Comparison of ENCODE assay signal across 18 cellular contexts in the genomic region with DNA sequence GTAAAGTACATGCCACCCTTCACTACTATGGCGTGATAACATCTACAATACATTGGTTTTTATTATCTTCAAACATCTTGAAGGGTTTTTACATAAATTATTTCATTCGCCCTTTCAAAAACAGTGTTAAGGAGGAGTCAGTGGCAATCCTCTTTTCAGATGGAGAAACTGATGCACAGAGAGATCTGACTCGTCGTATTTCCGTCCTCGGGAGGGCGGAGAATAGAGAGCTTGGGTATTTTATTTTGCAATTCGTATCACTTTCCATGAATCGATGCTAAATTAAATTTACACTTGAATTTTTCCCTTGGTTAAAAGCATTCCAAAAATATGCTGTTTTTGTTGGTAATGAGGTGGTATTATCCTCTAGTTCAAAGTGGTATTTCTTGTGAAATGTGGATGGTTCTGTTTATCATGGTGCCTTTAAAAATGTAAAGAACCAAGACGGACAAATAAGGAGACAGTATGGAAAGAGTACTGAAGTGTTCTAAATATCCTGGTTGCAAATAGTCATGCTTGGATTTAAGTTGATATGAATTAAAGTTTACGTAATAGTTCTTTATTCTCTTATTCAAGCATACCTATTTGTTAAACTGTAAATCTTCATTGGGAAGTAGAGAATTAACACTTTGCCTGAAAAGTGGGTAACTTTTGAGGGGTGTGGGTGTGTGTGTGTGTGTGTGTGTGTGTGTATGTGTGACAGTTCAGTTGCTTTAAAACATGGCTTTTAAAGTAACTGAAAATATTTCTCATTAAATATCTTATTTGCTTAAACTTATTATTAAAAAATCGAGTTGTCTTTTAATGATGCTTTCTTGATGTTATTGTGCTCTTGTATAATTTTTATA. TPM values are rescaled to one million over a fixed set of nuclear protein-coding genes. Genes with fewer than 3 reads are reported as not detected.
DNase-seq lines count a peak whose midpoint lies in the region; ATAC-seq and TF ChIP-seq lines count a peak whose summit lies in the region.
"Had no signal": no experiment of that assay in that cellular context is flagged by ENCODE, and none has a peak within 500 bp of the region (broad histone marks: within the 10 kb centered on the region; RNA-seq: fewer than 3 reads in every experiment).

No MANE protein-coding gene starts in this region.

- POLR2A ChIA-PET in WTC11 (lab: Charles Lee): no interaction called here

- DNase-seq in cardiac muscle cell (ENCODE audit: low read depth in 1 of 2, low spot score in 1 of 2) (no peak), left cardiac atrium (no peak), WTC11 (ENCODE audit: low spot score) (no peak), suprapubic skin (ENCODE audit: low spot score in 2 of 2) (no peak), amniotic stem cell (lab: John Stamatoyannopoulos, UW) (no peak)
- DNase-seq: activated naive CD8-positive, alpha-beta T cell treated with anti-CD3 and anti-CD28 coated beads, Interleukin-2, amount 10 ng/mL, durations not matched to agents 7 days and 5 days; esophagus squamous epithelium; GOT3; left ventricle myocardium inferior; natural killer cell; NCI-H1436; NCI-H345; stimulated activated naive CD4-positive, alpha-beta T cell had no signal

- no peak for ATAC-seq in left cardiac atrium
- no peak for ATAC-seq in WTC11
- ATAC-seq in gastroesophageal sphincter: no peak
- no peak for ATAC-seq in HG03442 (IDR thresholded peaks at IDR 0.05; ENCODE audit: unreplicated experiment)
- ATAC-seq: K562, natural killer cell, sciatic nerve had no signal

- H3K27me3 ChIP-seq in cardiac muscle cell (no peaks in the 10 kb centered on the region), iPS-18a (ENCODE audit: control insufficient read depth, insufficient read depth, low read length) (no peaks in the 10 kb centered on the region), suprapubic skin (no peaks in the 10 kb centered on the region), gastroesophageal sphincter (no peaks in the 10 kb centered on the region)
- H3K27me3 ChIP-seq: esophagus squamous epithelium had no signal

- H3K4me1 Mint-ChIP-seq in WTC11: peaks cover 70% of the 10 kb centered on the region

- 83% methylated on average over 12 of the region's 12 CpGs for WGBS in suprapubic skin
- WGBS in gastroesophageal sphincter (ENCODE audit: low coverage in 1 of 2), 2 donors: 81 to 83% methylated on average over 12 of the region's 12 CpGs

- H3K9me3 ChIP-seq in cardiac muscle cell (ENCODE audit: low read depth) (no peaks in the 10 kb centered on the region), iPS-18a (ENCODE audit: control insufficient read depth, low read depth, low read length) (no peaks in the 10 kb centered on the region), suprapubic skin (no peaks in the 10 kb centered on the region), gastroesophageal sphincter (no peaks in the 10 kb centered on the region)
- H3K9me3 ChIP-seq: esophagus squamous epithelium, left ventricle myocardium inferior had no signal

- H3K4me3 ChIP-seq in cardiac muscle cell (peak overlapping the region; percentile 5), iPS-18a (ENCODE audit: low read length) (peak overlapping the region; percentile 93), suprapubic skin (peak overlapping the region; percentile 12), gastroesophageal sphincter (no peak overlapping the region)
- H3K4me3 ChIP-seq: esophagus squamous epithelium, K562 had no signal

- H3K27me3 Mint-ChIP-seq in WTC11 (ENCODE audit: low read depth): no peaks in the 10 kb centered on the region

- peaks cover 4% of the 10 kb centered on the region; the same call in 1 of the 2 replicates for H3K36me3 Mint-ChIP-seq in WTC11
- H3K36me3 Mint-ChIP-seq: natural killer cell had no signal

- H3K27ac ChIP-seq in cardiac muscle cell (no peak overlapping the region), iPS-18a (ENCODE audit: low read length) (no peak overlapping the region), suprapubic skin (no peak overlapping the region), gastroesophageal sphincter (no peak overlapping the region)
- H3K27ac ChIP-seq: esophagus squamous epithelium had no signal

- intact Hi-C loops in left cardiac atrium (cut with DNase I): no loop called here

- no peaks in the 10 kb centered on the region for H3K9me3 Mint-ChIP-seq in WTC11
- H3K9me3 Mint-ChIP-seq: activated naive CD8-positive, alpha-beta T cell treated with anti-CD3 and anti-CD28 coated beads, Interleukin-2, amount 10 ng/mL, durations not matched to agents 7 days and 5 days; natural killer cell had no signal

- H3K27ac Mint-ChIP-seq in WTC11: peak overlapping the region; percentile 80
- H3K27ac Mint-ChIP-seq: activated naive CD8-positive, alpha-beta T cell treated with anti-CD3 and anti-CD28 coated beads, Interleukin-2, amount 10 ng/mL, durations not matched to agents 7 days and 5 days; natural killer cell had no signal

- peak overlapping the region; percentile 20 for H3K9ac ChIP-seq in iPS-18a (ENCODE audit: low read length)

- H3K4me1 ChIP-seq in cardiac muscle cell (ENCODE audit: low read depth) (peaks cover 29% of the 10 kb centered on the region), iPS-18a (ENCODE audit: control insufficient read depth, low read depth, low read length) (peaks cover 60% of the 10 kb centered on the region), suprapubic skin (peaks cover 51% of the 10 kb centered on the region), gastroesophageal sphincter (peaks cover 2 to 83% (median 10%) of the 10 kb centered on the region in 3 donors)

- no peak for TF ChIP-seq CTCF in cardiac muscle cell (IDR thresholded peaks at IDR 0.05; ENCODE audit: low read depth, low read length)
- no peak for TF ChIP-seq CTCF in WTC11 (IDR thresholded peaks at IDR 0.05)
- no peak for TF ChIP-seq CTCF in suprapubic skin (IDR thresholded peaks at IDR 0.05)
- no peak for TF ChIP-seq CTCF in gastroesophageal sphincter (IDR thresholded peaks at IDR 0.05)

- peak overlapping the region; percentile 60 for H3K4me3 Mint-ChIP-seq in WTC11
- H3K4me3 Mint-ChIP-seq: activated naive CD8-positive, alpha-beta T cell treated with anti-CD3 and anti-CD28 coated beads, Interleukin-2, amount 10 ng/mL, durations not matched to agents 7 days and 5 days; natural killer cell had no signal

- CTCF ChIA-PET in WTC11 (lab: Charles Lee): no interaction called here

- H3K36me3 ChIP-seq in cardiac muscle cell (no peaks in the 10 kb centered on the region), iPS-18a (ENCODE audit: control insufficient read depth, low read depth, low read length) (no peaks in the 10 kb centered on the region), suprapubic skin (no peaks in the 10 kb centered on the region), gastroesophageal sphincter (no peaks in the 10 kb centered on the region)
- H3K36me3 ChIP-seq: esophagus squamous epithelium, left ventricle myocardium inferior had no signal

- TF ChIP-seq EP300 in suprapubic skin (IDR thresholded peaks at IDR 0.05) (no peak), gastroesophageal sphincter (IDR thresholded peaks at IDR 0.05) (no peak)

- no peak for TF ChIP-seq POLR2A in suprapubic skin (IDR thresholded peaks at IDR 0.05)
- TF ChIP-seq POLR2A in gastroesophageal sphincter (IDR thresholded peaks at IDR 0.05): no peak

TF ChIP-seq in WTC11, 78 proteins besides CTCF, POLR2A, EP300 and RAD21:
- TF ChIP-seq, protein P1, sequence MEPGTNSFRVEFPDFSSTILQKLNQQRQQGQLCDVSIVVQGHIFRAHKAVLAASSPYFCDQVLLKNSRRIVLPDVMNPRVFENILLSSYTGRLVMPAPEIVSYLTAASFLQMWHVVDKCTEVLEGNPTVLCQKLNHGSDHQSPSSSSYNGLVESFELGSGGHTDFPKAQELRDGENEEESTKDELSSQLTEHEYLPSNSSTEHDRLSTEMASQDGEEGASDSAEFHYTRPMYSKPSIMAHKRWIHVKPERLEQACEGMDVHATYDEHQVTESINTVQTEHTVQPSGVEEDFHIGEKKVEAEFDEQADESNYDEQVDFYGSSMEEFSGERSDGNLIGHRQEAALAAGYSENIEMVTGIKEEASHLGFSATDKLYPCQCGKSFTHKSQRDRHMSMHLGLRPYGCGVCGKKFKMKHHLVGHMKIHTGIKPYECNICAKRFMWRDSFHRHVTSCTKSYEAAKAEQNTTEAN (CRISPR knock-in tag; IDR thresholded peaks at IDR 0.05): no peak
- TF ChIP-seq GABPB1 (CRISPR knock-in tag; IDR thresholded peaks at IDR 0.05): no peak

RNA-seq across cellular contexts. Expression of gene PHLPP1, which starts 5.6 kb away (rescaled TPM):
- 13.6 and 25.8 TPM in 2 replicates for total RNA-seq in cardiac muscle cell
- 6.3 and 11.3 TPM in 2 replicates for polyA plus RNA-seq in cardiac muscle cell
- total RNA-seq in left cardiac atrium: 1 to 10 TPM; 5.0 to 8.6 TPM
- 49.1 to 52.0 TPM (median 49.5 TPM) in 3 replicates for total RNA-seq in WTC11 (2021)
- total RNA-seq in suprapubic skin: 10 to 100 TPM; 28.1 to 56.6 (median 37.1) TPM
- total RNA-seq in gastroesophageal sphincter: 10 to 100 TPM; 10.8 to 19.1 (median 16.3) TPM

Comparison
In these comparisons a context has a peak if more than half of its experiments do, and no peak if none do; other contexts are left out.
1. H3K4me3 ChIP-seq: peak in cardiac muscle cell (single experiment), iPS-18a (single experiment) and suprapubic skin (single experiment); none in gastroesophageal sphincter (0 of 2).